17 cellular contexts compared by ENCODE assay signal in the genomic region with DNA sequence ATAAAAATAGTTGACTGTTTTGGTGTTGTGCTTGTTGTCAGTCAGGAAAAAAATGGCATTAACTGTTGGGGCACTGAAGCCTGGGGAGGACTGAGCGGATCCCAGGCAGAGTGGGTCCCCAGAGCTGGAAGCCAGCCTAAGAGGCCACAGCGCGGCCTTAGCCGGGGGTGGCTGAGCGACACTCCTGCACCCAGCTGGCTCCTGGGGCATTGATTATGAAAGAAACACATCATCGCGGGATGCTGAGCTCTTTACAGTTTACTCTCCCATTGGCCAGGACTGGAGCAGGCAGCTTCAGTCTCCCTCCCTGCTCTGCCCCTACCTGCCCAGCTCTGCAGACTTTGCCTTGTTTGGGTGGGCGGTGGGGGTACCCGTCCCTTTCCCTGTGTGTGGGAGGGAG.
"Had no signal": no experiment of that assay in that cellular context is flagged by ENCODE, and none has a peak within 500 bp of the region (broad histone marks: within the 10 kb centered on the region; RNA-seq: fewer than 3 reads in every experiment).

No MANE protein-coding gene starts in this region.

- H3K27me3 ChIP-seq: body of pancreas, colonic mucosa, esophagus muscularis mucosa, uterus had no signal

- DNase-seq: activated B cell treated with CpG ODN at 0.5 μM for 24 hours; activated CD4-positive, alpha-beta T cell treated with anti-CD3 and anti-CD28 coated beads, Interleukin-2, amount 10 ng/mL, durations not matched to agents 24 days and 14 days; activated CD8-positive, alpha-beta memory T cell treated with anti-CD3 and anti-CD28 coated beads for 24 hours; activated gamma-delta T cell treated with Interleukin-2 at 50 U/mL for 16 hours; amniotic stem cell; body of pancreas; central memory CD4-positive, alpha-beta T cell; colonic mucosa; hypothalamus; left ventricle myocardium inferior; naive B cell; stimulated activated CD4-positive, alpha-beta T cell treated with anti-CD3 and anti-CD28 coated beads, Interleukin-2, amount 100 ng/mL, for 48 hours; stimulated activated naive B cell treated with anti-CD40 and anti-IgM and Interleukin-4, amounts not matched to agents 10 μg/mL and 1 μg/mL and 100 μg/mL, for 72 hours; tibial artery; uterus had no signal

- H3K36me3 Mint-ChIP-seq: activated naive CD8-positive, alpha-beta T cell; naive B cell; stimulated activated naive B cell treated with anti-CD40 and anti-IgM and Interleukin-4, amounts not matched to agents 10 μg/mL and 1 μg/mL and 100 μg/mL, for 72 hours had no signal

- H3K27ac Mint-ChIP-seq: activated B cell treated with CpG ODN at 0.5 μM for 24 hours; activated CD4-positive, alpha-beta T cell treated with anti-CD3 and anti-CD28 coated beads, Interleukin-2, amount 10 ng/mL, durations not matched to agents 24 days and 14 days; activated naive CD8-positive, alpha-beta T cell; stimulated activated naive B cell treated with anti-CD40 and anti-IgM and Interleukin-4, amounts not matched to agents 10 μg/mL and 1 μg/mL and 100 μg/mL, for 72 hours had no signal

- H3K4me3 ChIP-seq: body of pancreas, colonic mucosa, esophagus muscularis mucosa, left ventricle myocardium inferior, tibial artery, uterus had no signal

- H3K36me3 ChIP-seq: colonic mucosa, esophagus muscularis mucosa, left ventricle myocardium inferior, tibial artery, uterus had no signal

- H3K9me3 Mint-ChIP-seq: activated B cell treated with CpG ODN at 0.5 μM for 24 hours; activated CD4-positive, alpha-beta T cell treated with anti-CD3 and anti-CD28 coated beads, Interleukin-2, amount 10 ng/mL, durations not matched to agents 24 days and 14 days; naive B cell; stimulated activated naive B cell treated with anti-CD40 and anti-IgM and Interleukin-4, amounts not matched to agents 10 μg/mL and 1 μg/mL and 100 μg/mL, for 72 hours had no signal

- H3K27me3 Mint-ChIP-seq: activated B cell treated with CpG ODN at 0.5 μM for 24 hours; activated CD4-positive, alpha-beta T cell treated with anti-CD3 and anti-CD28 coated beads, Interleukin-2, amount 10 ng/mL, durations not matched to agents 24 days and 14 days; activated naive CD8-positive, alpha-beta T cell had no signal

- H3K4me1 ChIP-seq: uterus had no signal

- H3K4me3 Mint-ChIP-seq: activated B cell treated with CpG ODN at 0.5 μM for 24 hours; activated CD4-positive, alpha-beta T cell treated with anti-CD3 and anti-CD28 coated beads, Interleukin-2, amount 10 ng/mL, durations not matched to agents 24 days and 14 days; activated naive CD8-positive, alpha-beta T cell; stimulated activated naive B cell treated with anti-CD40 and anti-IgM and Interleukin-4, amounts not matched to agents 10 μg/mL and 1 μg/mL and 100 μg/mL, for 72 hours had no signal

- H3K9me3 ChIP-seq: body of pancreas, colonic mucosa, esophagus muscularis mucosa, left ventricle myocardium inferior, tibial artery, uterus had no signal

- H3K27ac ChIP-seq: body of pancreas, colonic mucosa, esophagus muscularis mucosa, left ventricle myocardium inferior, tibial artery, uterus had no signal
